8 cellular contexts compared by ENCODE assay signal in genomic region chr4:112523764-112524505, GRCh38. TPM values are rescaled to one million over a fixed set of nuclear protein-coding genes. Genes with fewer than 3 reads are reported as not detected.
DNase-seq lines count a peak whose midpoint lies in the region; ATAC-seq and TF ChIP-seq lines count a peak whose summit lies in the region.

No MANE protein-coding gene starts in this region.

- no peaks in the 10 kb centered on the region for H3K79me2 ChIP-seq in GM23338 (replicated peaks; ENCODE audit: insufficient read depth)

- DNase-seq in GM23338 (ENCODE audit: low spot score) (peak; percentile 96), T-helper 2 cell (peak; percentile 55 to 65 (median 57)), astrocyte of the hippocampus (ENCODE audit: low read depth, low spot score) (peak; percentile 74), kidney glomerular epithelial cell (lab: John Stamatoyannopoulos, UW) (peak; percentile 9), NCI-H146 (lab: John Stamatoyannopoulos, UW) (no peak)
- peak; percentile 73 for DNase-seq in stimulated activated CD4-positive, alpha-beta T cell treated with anti-CD3 and anti-CD28 coated beads, Interleukin-4, amount 100 ng/mL, for 24 hours

- peak overlapping the region; percentile 86 for H3K4me2 ChIP-seq in GM23338

- no peak overlapping the region for H3K27ac Mint-ChIP-seq in GM23338

- H3K27me3 Mint-ChIP-seq in GM23338 (ENCODE audit: insufficient read depth, low read depth, poor library complexity): peaks cover 60% of the 10 kb centered on the region

- H3F3A ChIP-seq in GM23338 (replicated peaks; ENCODE audit: low read depth): peaks cover 35% of the 10 kb centered on the region

- H3K9me3 Mint-ChIP-seq in GM23338: 0 out of 3 replicates have a peak, but pooled peaks cover 3% of the 10 kb centered on the region

- H3K4me3 ChIP-seq in GM08714 (ENCODE audit: low read length): peak overlapping the region; percentile 75; the same call in 1 of the 2 replicates
- H3K4me3 ChIP-seq in GM23338: peak overlapping the region; percentile 57

- H3K4me3 Mint-ChIP-seq in GM23338: peak overlapping the region; percentile 77

- no peaks in the 10 kb centered on the region; the same call in 1 of the 2 replicates for H3K36me3 ChIP-seq in GM23338 (ENCODE audit: insufficient read depth)

- H3K4me1 Mint-ChIP-seq in GM23338: peaks cover 29% of the 10 kb centered on the region

- TF ChIP-seq CTCF in GM23338 (conservative IDR thresholded peaks at IDR 0.05; ENCODE audit: low read depth in 2 of 2): peak; percentile 90 to 91
- TF ChIP-seq CTCF in LNCAP (IDR thresholded peaks at IDR 0.05): peak; percentile 91

- ATAC-seq in GM23338: peak; percentile 88

- H3K4me1 ChIP-seq in GM23338 (ENCODE audit: insufficient read depth): peaks cover 48% of the 10 kb centered on the region

- peaks cover 18% of the 10 kb centered on the region for H4K20me1 ChIP-seq in GM23338 (replicated peaks; ENCODE audit: insufficient read depth)

- H2AFZ ChIP-seq in GM23338: peak overlapping the region; percentile 94

- no peak overlapping the region for H3K27ac ChIP-seq in GM23338 (ENCODE audit: low read depth)

- no peaks in the 10 kb centered on the region for H3K36me3 Mint-ChIP-seq in GM23338 (ENCODE audit: low read depth)

- peaks cover 81% of the 10 kb centered on the region for H3K27me3 ChIP-seq in GM23338 (ENCODE audit: insufficient read depth)

- H3K9me2 ChIP-seq in GM23338 (ENCODE audit: insufficient read depth): no peaks in the 10 kb centered on the region

TF ChIP-seq in GM23338, 12 proteins besides CTCF, POLR2A, EP300 and RAD21:
- peak; percentile 38; the same call in 1 of the 2 replicates for TF ChIP-seq CREB1 (CRISPR knock-in tag; IDR thresholded peaks at IDR 0.05; ENCODE audit: low read depth)
- TF ChIP-seq EZH2phosphoT487 (IDR thresholded peaks at IDR 0.05; ENCODE audit: unreplicated experiment): no peak

RNA-seq across cellular contexts. Expression of gene NEUROG2, which starts 8.0 kb away (rescaled TPM):
- not detected in 2 replicates for total RNA-seq in GM23338 (2014; rRNA removed; shearing (Covaris generic))
- polyA plus RNA-seq in GM23338 (2016; fragmentation: Nextera tagmentation; extraction: Ambion mirVana): not detected in 2 replicates
